ENCODE assay signal across 1 cellular context in the genomic region with DNA sequence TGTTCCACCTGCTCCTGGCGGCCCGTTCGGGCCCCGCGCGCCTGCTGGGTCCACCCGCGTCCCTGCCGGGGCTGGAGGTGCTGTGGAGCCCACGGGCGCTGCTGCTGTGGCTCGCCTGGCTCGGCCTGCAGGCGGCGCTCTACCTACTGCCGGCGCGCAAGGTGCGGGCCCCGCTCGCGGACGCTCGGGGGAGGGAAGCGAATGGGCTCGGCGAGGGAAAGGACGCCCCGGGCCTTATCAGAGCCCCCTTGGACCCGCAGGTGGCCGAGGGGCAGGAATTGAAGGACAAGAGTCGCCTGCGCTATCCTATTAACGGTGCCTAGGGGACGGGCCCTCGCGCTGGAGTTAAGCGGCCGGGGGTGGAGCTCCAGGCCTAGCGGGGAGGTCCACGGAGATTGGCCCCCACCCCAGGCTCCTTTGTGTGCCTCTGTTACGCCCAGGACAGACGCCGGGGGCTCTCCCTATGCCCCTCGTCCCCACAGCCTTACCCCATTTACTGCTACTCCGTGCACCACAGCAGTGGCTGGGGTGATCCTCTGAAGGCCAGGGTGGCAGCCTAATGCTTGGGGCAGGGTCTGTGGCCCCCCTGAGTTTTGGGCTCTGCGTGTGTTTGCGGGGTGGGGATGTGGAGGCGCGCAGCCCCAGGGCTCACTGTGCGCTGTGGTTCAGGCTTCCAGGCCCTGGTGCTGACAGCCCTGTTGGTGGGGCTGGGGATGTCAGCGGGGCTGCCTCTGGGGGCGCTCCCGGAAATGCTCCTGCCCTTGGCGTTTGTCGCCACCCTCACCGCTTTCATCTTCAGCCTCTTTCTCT.
TF ChIP-seq lines count a peak whose summit lies in the region.

No MANE protein-coding gene starts in this region.

TF ChIP-seq in WTC11, 78 proteins besides CTCF, POLR2A, EP300 and RAD21 (continued from another document):
- TF ChIP-seq PREB (CRISPR knock-in tag; IDR thresholded peaks at IDR 0.05; ENCODE audit: borderline replicate concordance) (no peak), ZNF425 (CRISPR knock-in tag; conservative IDR thresholded peaks at IDR 0.05) (0 out of 2 replicates have a peak, but pooled peaks have one; percentile 27), ELF4 (CRISPR knock-in tag; IDR thresholded peaks at IDR 0.05; ENCODE audit: low read depth) (no peak), SP1 (CRISPR knock-in tag; conservative IDR thresholded peaks at IDR 0.05) (peak; percentile 42)
- TF ChIP-seq, protein P1, sequence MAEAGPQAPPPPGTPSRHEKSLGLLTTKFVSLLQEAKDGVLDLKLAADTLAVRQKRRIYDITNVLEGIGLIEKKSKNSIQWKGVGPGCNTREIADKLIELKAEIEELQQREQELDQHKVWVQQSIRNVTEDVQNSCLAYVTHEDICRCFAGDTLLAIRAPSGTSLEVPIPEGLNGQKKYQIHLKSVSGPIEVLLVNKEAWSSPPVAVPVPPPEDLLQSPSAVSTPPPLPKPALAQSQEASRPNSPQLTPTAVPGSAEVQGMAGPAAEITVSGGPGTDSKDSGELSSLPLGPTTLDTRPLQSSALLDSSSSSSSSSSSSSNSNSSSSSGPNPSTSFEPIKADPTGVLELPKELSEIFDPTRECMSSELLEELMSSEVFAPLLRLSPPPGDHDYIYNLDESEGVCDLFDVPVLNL (CRISPR knock-in tag; IDR thresholded peaks at IDR 0.05; ENCODE audit: borderline replicate concordance, low read depth) = no peak
- TF ChIP-seq, protein P2, sequence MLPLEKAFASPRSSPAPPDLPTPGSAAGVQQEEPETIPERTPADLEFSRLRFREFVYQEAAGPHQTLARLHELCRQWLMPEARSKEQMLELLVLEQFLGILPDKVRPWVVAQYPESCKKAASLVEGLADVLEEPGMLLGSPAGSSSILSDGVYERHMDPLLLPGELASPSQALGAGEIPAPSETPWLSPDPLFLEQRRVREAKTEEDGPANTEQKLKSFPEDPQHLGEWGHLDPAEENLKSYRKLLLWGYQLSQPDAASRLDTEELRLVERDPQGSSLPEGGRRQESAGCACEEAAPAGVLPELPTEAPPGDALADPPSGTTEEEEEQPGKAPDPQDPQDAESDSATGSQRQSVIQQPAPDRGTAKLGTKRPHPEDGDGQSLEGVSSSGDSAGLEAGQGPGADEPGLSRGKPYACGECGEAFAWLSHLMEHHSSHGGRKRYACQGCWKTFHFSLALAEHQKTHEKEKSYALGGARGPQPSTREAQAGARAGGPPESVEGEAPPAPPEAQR (CRISPR knock-in tag; IDR thresholded peaks at IDR 0.05) = 0 out of 2 replicates have a peak, but pooled peaks have one; percentile 18
